22 cellular contexts compared by ENCODE assay signal in the genomic region with DNA sequence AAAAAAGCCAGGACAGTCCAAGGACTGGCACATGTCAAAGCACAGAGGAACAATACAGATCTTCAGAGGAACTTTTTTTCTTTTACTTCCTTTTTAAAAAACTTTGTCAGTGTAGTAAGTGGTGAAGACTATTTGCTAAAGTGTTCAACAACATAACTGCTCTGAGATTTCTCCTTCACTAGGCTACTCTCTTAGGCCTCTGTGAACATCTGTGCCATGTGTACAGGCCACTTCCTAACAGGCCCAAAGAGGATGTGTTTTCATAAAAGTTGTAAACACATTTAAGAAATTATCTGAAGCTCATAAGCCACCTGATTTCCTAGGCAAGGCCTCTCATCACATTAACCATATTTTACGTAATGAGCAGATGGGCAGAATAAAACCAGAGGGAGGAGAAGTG.
A peak's percentile ranks its signal among the peaks of the same experiment; 100 is the strongest.
DNase-seq lines count a peak whose midpoint lies in the region; ATAC-seq and TF ChIP-seq lines count a peak whose summit lies in the region.
"Had no signal": no experiment of that assay in that cellular context is flagged by ENCODE, and none has a peak within 500 bp of the region (broad histone marks: within the 10 kb centered on the region; RNA-seq: fewer than 3 reads in every experiment).

No MANE protein-coding gene starts in this region.

- H3K4me3 ChIP-seq in fibroblast of villous mesenchyme (ENCODE audit: low read depth, low read length) (no peak overlapping the region), neuronal stem cell (ENCODE audit: low read length in 2 of 2) (no peak overlapping the region)
- H3K4me3 ChIP-seq: BLaER1 treated with 17β-estradiol and CSF1 and Interleukin-3, amounts not matched to agents 10 nM and 100 nM; SJSA1 had no signal

- H3K9ac ChIP-seq in H9 (ENCODE audit: extremely low read depth, insufficient read length, low read length) (no peak overlapping the region), neuronal stem cell (ENCODE audit: low read depth, low read length, poor library complexity) (no peak overlapping the region)
- H3K9ac ChIP-seq: BLaER1 treated with 17β-estradiol and CSF1 and Interleukin-3, amounts not matched to agents 10 nM and 100 nM had no signal

- no peak overlapping the region for H2BK15ac ChIP-seq in H9 (ENCODE audit: low read depth, low read length)
- no peak overlapping the region for H2BK15ac ChIP-seq in neuronal stem cell (ENCODE audit: low read length)

- DNase-seq in CD14-positive monocyte (ENCODE audit: low spot score) (no peak), H9 (no peak), fibroblast of villous mesenchyme (ENCODE audit: low read depth) (peak; percentile 9), neuronal stem cell (ENCODE audit: low spot score) (no peak), progenitor cell of endocrine pancreas (ENCODE audit: low spot score, unreplicated experiment) (no peak)
- DNase-seq in activated CD4-positive, CD25-positive, alpha-beta regulatory T cell treated with anti-CD3 and anti-CD28 coated beads, Interleukin-2, amount 50 U/mL, for 72 hours = no peak
- DNase-seq: Caco-2; CD8-positive, alpha-beta T cell; DMS79 treated with DMSO at 0.1 percent for 48 hours; IMR-90; KG1; MM.1S; NCI-H2029; NCI-H2171; NCI-H226; NCI-H510A treated with DMSO at 0.1 percent for 48 hours; Right ventricle myocardium superior; RPMI8226 had no signal

- H3K27ac Mint-ChIP-seq in CD14-positive monocyte (peak overlapping the region; percentile 1 to 81 (median 62)), H9 (no peak overlapping the region), progenitor cell of endocrine pancreas (no peak overlapping the region)
- H3K27ac Mint-ChIP-seq: CD8-positive, alpha-beta T cell had no signal

- H3K23me2 ChIP-seq in H9 (ENCODE audit: insufficient read length, low read depth, low read length, poor library complexity, severe bottlenecking) = no peaks in the 10 kb centered on the region

- H4K8ac ChIP-seq in H9 (replicated peaks; ENCODE audit: insufficient read length, low read depth, low read length) = no peak overlapping the region
- no peak overlapping the region for H4K8ac ChIP-seq in neuronal stem cell (ENCODE audit: low read depth, low read length)

- H2BK120ac ChIP-seq in H9 (ENCODE audit: low read depth, low read length, poor library complexity, severe bottlenecking) (peak overlapping the region; percentile 19), neuronal stem cell (ENCODE audit: low read depth, low read length) (no peak overlapping the region)

- no peak overlapping the region for H4K91ac ChIP-seq in H9 (ENCODE audit: insufficient read length, low read depth, low read length)
- no peak overlapping the region for H4K91ac ChIP-seq in neuronal stem cell (ENCODE audit: low read depth, low read length, poor library complexity)

- H3K4me1 Mint-ChIP-seq in CD14-positive monocyte (peaks cover 9% of the 10 kb centered on the region), H9 (peaks cover 0 to 10% of the 10 kb centered on the region in 2 experiments; a peak in 2 of 4 replicates), progenitor cell of endocrine pancreas (ENCODE audit: low read depth) (peaks cover 7% of the 10 kb centered on the region)

- H3K27ac ChIP-seq in H9 (ENCODE audit: insufficient read length, low read depth, low read length) (no peak overlapping the region), neuronal stem cell (replicated peaks; ENCODE audit: low read length) (no peak overlapping the region)
- H3K27ac ChIP-seq: BLaER1 treated with 17β-estradiol and CSF1 and Interleukin-3, amounts not matched to agents 10 nM and 100 nM; SJSA1 had no signal

- H3K18ac ChIP-seq in H9 (ENCODE audit: insufficient read length, low read depth, low read length) (no peak overlapping the region), neuronal stem cell (ENCODE audit: low read length) (no peak overlapping the region)

- H4K20me1 ChIP-seq in H9 (ENCODE audit: control insufficient read depth, insufficient read depth, insufficient read length) = no peaks in the 10 kb centered on the region
- H4K20me1 ChIP-seq: BLaER1 treated with 17β-estradiol and CSF1 and Interleukin-3, amounts not matched to agents 10 nM and 100 nM had no signal

- no peak overlapping the region for H3K23ac ChIP-seq in H9 (ENCODE audit: insufficient read length, low read depth, low read length)
- H3K23ac ChIP-seq in neuronal stem cell (ENCODE audit: low read depth, low read length, poor library complexity) = no peak overlapping the region

- H3K79me1 ChIP-seq in H9 (ENCODE audit: insufficient read depth, low read depth, low read length, poor library complexity, severe bottlenecking) = no peaks in the 10 kb centered on the region
- no peaks in the 10 kb centered on the region for H3K79me1 ChIP-seq in neuronal stem cell (ENCODE audit: low read depth, low read length)

- no peaks in the 10 kb centered on the region for H3K9me3 ChIP-seq in H9 (ENCODE audit: control insufficient read depth, low read depth, low read length)
- no peaks in the 10 kb centered on the region for H3K9me3 ChIP-seq in neuronal stem cell (replicated peaks in 1 of 2; ENCODE audit: control insufficient read depth in 2 of 2, insufficient read depth in 1 of 2, low read depth in 1 of 2, low read length in 2 of 2)
- H3K9me3 ChIP-seq: Caco-2, SJSA1 had no signal

- TF ChIP-seq CTCF in CD14-positive monocyte (IDR thresholded peaks at IDR 0.05) = no peak
- TF ChIP-seq CTCF in H9 (conservative IDR thresholded peaks at IDR 0.05) = no peak
- TF ChIP-seq CTCF in fibroblast of villous mesenchyme (IDR thresholded peaks at IDR 0.05; ENCODE audit: insufficient read depth, low read depth, low read length) = no peak
- TF ChIP-seq CTCF in progenitor cell of endocrine pancreas (IDR thresholded peaks at IDR 0.05; ENCODE audit: unreplicated experiment) = no peak

- H3K9me3 Mint-ChIP-seq in CD14-positive monocyte = peaks cover 2 to 12% (median 4%) of the 10 kb centered on the region in 7 donors
- H3K9me3 Mint-ChIP-seq in H9 = peaks cover 4 to 6% of the 10 kb centered on the region in 2 experiments; a peak in 3 of 5 replicates
- H3K9me3 Mint-ChIP-seq in progenitor cell of endocrine pancreas (ENCODE audit: low read depth) = peaks cover 6% of the 10 kb centered on the region

- H2BK12ac ChIP-seq in H9 (ENCODE audit: insufficient read length, low read depth, low read length) = no peak overlapping the region
- no peak overlapping the region for H2BK12ac ChIP-seq in neuronal stem cell (ENCODE audit: low read length)

- H2AFZ ChIP-seq in H9 (ENCODE audit: low read length) (no peak overlapping the region), neuronal stem cell (ENCODE audit: low read length) (peak overlapping the region; percentile 3)

- H4K5ac ChIP-seq in H9 (ENCODE audit: insufficient read length, low read depth, low read length) = no peak overlapping the region

- H3K4me3 Mint-ChIP-seq in CD14-positive monocyte (no peak overlapping the region), H9 (no peak overlapping the region), progenitor cell of endocrine pancreas (ENCODE audit: low read depth) (no peak overlapping the region)
- H3K4me3 Mint-ChIP-seq: CD8-positive, alpha-beta T cell had no signal

- H3K4me1 ChIP-seq in H9 (ENCODE audit: insufficient read depth, low read length) = no peaks in the 10 kb centered on the region
- H3K4me1 ChIP-seq in neuronal stem cell (ENCODE audit: control insufficient read depth in 2 of 2, insufficient read depth in 1 of 2, low read depth in 1 of 2, low read length in 2 of 2) = peaks cover 0 to 10% of the 10 kb centered on the region in 2 donors
- H3K4me1 ChIP-seq: BLaER1 treated with 17β-estradiol and CSF1 and Interleukin-3, amounts not matched to agents 10 nM and 100 nM had no signal

- no peaks in the 10 kb centered on the region for H3K79me2 ChIP-seq in H9 (ENCODE audit: insufficient read depth, low read length)

- H3T11ph ChIP-seq in H9 (ENCODE audit: low read length) = no peak overlapping the region

- no peak for ATAC-seq in HG03039 (IDR thresholded peaks at IDR 0.05; ENCODE audit: unreplicated experiment)
- ATAC-seq in GM21447 (IDR thresholded peaks at IDR 0.05; ENCODE audit: unreplicated experiment) = no peak
- ATAC-seq: CD8-positive, alpha-beta T cell had no signal

- intact Hi-C loops in CD14-positive monocyte (cut with micrococcal nuclease) = no loop called here

- no peaks in the 10 kb centered on the region for H3K36me3 ChIP-seq in neuronal stem cell (replicated peaks in 1 of 2; ENCODE audit: control insufficient read depth in 2 of 2, insufficient read depth in 2 of 2, low read length in 2 of 2)
- H3K36me3 ChIP-seq: BLaER1 treated with 17β-estradiol and CSF1 and Interleukin-3, amounts not matched to agents 10 nM and 100 nM; SJSA1 had no signal

- H3K36me3 Mint-ChIP-seq in CD14-positive monocyte (no peaks in the 10 kb centered on the region), H9 (ENCODE audit: insufficient read depth in 1 of 3, low read depth in 3 of 3) (peaks cover 3 to 9% (median 6%) of the 10 kb centered on the region in 3 experiments; a peak in 4 of 7 replicates), progenitor cell of endocrine pancreas (ENCODE audit: insufficient read depth) (peaks cover 5% of the 10 kb centered on the region)

- no peak overlapping the region for H3K56ac ChIP-seq in H9 (ENCODE audit: insufficient read length, low read depth, low read length)

- H2BK5ac ChIP-seq in H9 (ENCODE audit: insufficient read length, low read length) (no peak overlapping the region), neuronal stem cell (ENCODE audit: low read length) (no peak overlapping the region)

- no peak overlapping the region for H2BK20ac ChIP-seq in H9 (ENCODE audit: low read depth, low read length, poor library complexity, severe bottlenecking)

- H2AK5ac ChIP-seq in H9 (ENCODE audit: insufficient read length, low read length) = no peak overlapping the region
- no peak overlapping the region for H2AK5ac ChIP-seq in neuronal stem cell (ENCODE audit: low read depth, low read length)

- no CpG with 5 or more reads among the region's 1 CpG for WGBS in H9 (ENCODE audit: extremely low coverage, insufficient read length, low lambda C conversion rate)
- no CpG with 5 or more reads among the region's 1 CpG for WGBS in neuronal stem cell (ENCODE audit: extremely low coverage in 2 of 2, insufficient read length in 2 of 2, insufficient replicate concordance in 1 of 2), 2 donors

- H3K27me3 Mint-ChIP-seq in CD14-positive monocyte (ENCODE audit: low read depth in 3 of 3) (no peaks in the 10 kb centered on the region), H9 (ENCODE audit: low read depth) (no peaks in the 10 kb centered on the region), progenitor cell of endocrine pancreas (no peaks in the 10 kb centered on the region)

- no peaks in the 10 kb centered on the region for H3K27me3 ChIP-seq in H9 (ENCODE audit: insufficient read depth, low read length)
- H3K27me3 ChIP-seq in neuronal stem cell (ENCODE audit: control insufficient read depth in 3 of 3, insufficient read depth in 3 of 3, low read depth in 1 of 3, low read length in 3 of 3) = no peaks in the 10 kb centered on the region
- H3K27me3 ChIP-seq: BLaER1 treated with 17β-estradiol and CSF1 and Interleukin-3, amounts not matched to agents 10 nM and 100 nM; SJSA1 had no signal

- H3K14ac ChIP-seq in H9 (ENCODE audit: insufficient read depth, low read length) (no peak overlapping the region), neuronal stem cell (ENCODE audit: low read length) (no peak overlapping the region)

- H3K4ac ChIP-seq in H9 (ENCODE audit: low read depth, low read length) (no peak overlapping the region), neuronal stem cell (ENCODE audit: low read length) (no peak overlapping the region)

- H3K4me2 ChIP-seq in H9 (ENCODE audit: insufficient read depth, insufficient read length, low read length) (no peak overlapping the region), neuronal stem cell (ENCODE audit: insufficient read depth, low read length, poor library complexity, severe bottlenecking) (no peak overlapping the region)
- H3K4me2 ChIP-seq: BLaER1 treated with 17β-estradiol and CSF1 and Interleukin-3, amounts not matched to agents 10 nM and 100 nM had no signal

Comparison
In these comparisons a context has a peak if more than half of its experiments do, and no peak if none do; other contexts are left out.
1. H3K27ac Mint-ChIP-seq: peak in CD14-positive monocyte (7 of 7); none in H9 (0 of 3) and progenitor cell of endocrine pancreas (single experiment).